ENCODE assay signal across 12 cellular contexts in genomic region chr22:46740910-46741785, GRCh38. TPM values are rescaled to one million over a fixed set of nuclear protein-coding genes. Genes with fewer than 3 reads are reported as not detected.
A peak's percentile ranks its signal among the peaks of the same experiment; 100 is the strongest.
DNase-seq lines count a peak whose midpoint lies in the region; ATAC-seq, FAIRE-seq and TF ChIP-seq lines count a peak whose summit lies in the region.
"Had no signal": no experiment of that assay in that cellular context is flagged by ENCODE, and none has a peak within 500 bp of the region (broad histone marks: within the 10 kb centered on the region; RNA-seq: fewer than 3 reads in every experiment).

No MANE protein-coding gene starts in this region.

- H3K36me3 Mint-ChIP-seq in CD4-positive, alpha-beta memory T cell = peaks cover 8 to 11% of the 10 kb centered on the region in 2 donors
- H3K36me3 Mint-ChIP-seq in dendritic cell treated with granulocyte-macrophage colony-stimulating factor and Interleukin-4, amounts not matched to agents 40 ng/mL and 50 ng/mL, for 4 days (ENCODE audit: low read depth) = peaks cover 45% of the 10 kb centered on the region
- H3K36me3 Mint-ChIP-seq in naive thymus-derived CD8-positive, alpha-beta T cell = peaks cover 0 to 2% (median 0%) of the 10 kb centered on the region in 3 donors
- H3K36me3 Mint-ChIP-seq: immature natural killer cell had no signal

- H3K9me3 ChIP-seq in BLaER1 (0 out of 2 replicates have a peak, but pooled peaks cover 9% of the 10 kb centered on the region), kidney (ENCODE audit: control insufficient read depth in 1 of 2, low read length in 2 of 2) (no peaks in the 10 kb centered on the region)
- H3K9me3 ChIP-seq in CD4-positive, alpha-beta memory T cell (ENCODE audit: control insufficient read depth in 1 of 2, low read length in 2 of 2) = no peaks in the 10 kb centered on the region

- 0 out of 2 replicates have a peak overlapping the region, but pooled peaks have one; percentile 98 for H3K4me2 ChIP-seq in BLaER1

- peaks cover 11 to 29% (median 18%) of the 10 kb centered on the region in 4 donors for H3K4me1 Mint-ChIP-seq in CD4-positive, alpha-beta memory T cell
- H3K4me1 Mint-ChIP-seq in dendritic cell treated with granulocyte-macrophage colony-stimulating factor and Interleukin-4, amounts not matched to agents 40 ng/mL and 50 ng/mL, for 4 days (ENCODE audit: low read depth) = peaks cover 46% of the 10 kb centered on the region
- peaks cover 14 to 25% (median 24%) of the 10 kb centered on the region in 4 donors for H3K4me1 Mint-ChIP-seq in naive thymus-derived CD8-positive, alpha-beta T cell

- ATAC-seq in naive thymus-derived CD8-positive, alpha-beta T cell = no peak
- no peak for ATAC-seq in HG02678 (IDR thresholded peaks at IDR 0.05; ENCODE audit: unreplicated experiment)

- intact Hi-C loops in CD4-positive, alpha-beta memory T cell (cut with micrococcal nuclease) = no loop called here
- intact Hi-C loops in dendritic cell treated with granulocyte-macrophage colony-stimulating factor and Interleukin-4, amounts not matched to agents 40 ng/mL and 50 ng/mL, for 4 days (cut with micrococcal nuclease) = no loop called here
- intact Hi-C loops in kidney (cut with DNase I) = no loop called here

- H3K9ac ChIP-seq in BLaER1 (no peak overlapping the region), kidney (ENCODE audit: low read length in 2 of 2) (no peak overlapping the region)

- no peaks in the 10 kb centered on the region for H3K9me3 Mint-ChIP-seq in CD4-positive, alpha-beta memory T cell
- peaks cover 9% of the 10 kb centered on the region for H3K9me3 Mint-ChIP-seq in dendritic cell treated with granulocyte-macrophage colony-stimulating factor and Interleukin-4, amounts not matched to agents 40 ng/mL and 50 ng/mL, for 4 days
- H3K9me3 Mint-ChIP-seq in naive thymus-derived CD8-positive, alpha-beta T cell = no peaks in the 10 kb centered on the region
- H3K9me3 Mint-ChIP-seq: immature natural killer cell had no signal

- no peaks in the 10 kb centered on the region for H3K27me3 Mint-ChIP-seq in CD4-positive, alpha-beta memory T cell
- H3K27me3 Mint-ChIP-seq in dendritic cell treated with granulocyte-macrophage colony-stimulating factor and Interleukin-4, amounts not matched to agents 40 ng/mL and 50 ng/mL, for 4 days = peaks cover 2% of the 10 kb centered on the region
- no peaks in the 10 kb centered on the region for H3K27me3 Mint-ChIP-seq in naive thymus-derived CD8-positive, alpha-beta T cell

- TF ChIP-seq CTCF in kidney (IDR thresholded peaks at IDR 0.05; ENCODE audit: borderline replicate concordance, extremely low read depth, insufficient read depth) = no peak

- H4K20me1 ChIP-seq in BLaER1 = peaks cover 12% of the 10 kb centered on the region

- H3K27ac ChIP-seq in BLaER1 = no peak overlapping the region; the same call in 1 of the 2 replicates
- no peak overlapping the region for H3K27ac ChIP-seq in CD4-positive, alpha-beta memory T cell (ENCODE audit: low read depth, low read length)
- H3K27ac ChIP-seq in kidney (ENCODE audit: low read depth in 2 of 2, low read length in 2 of 2) = no peak overlapping the region

- CTCF ChIA-PET in CD4-positive, alpha-beta memory T cell (lab: Charles Lee; ENCODE audit: partially characterized antibody) = interaction anchor here (1.5 to 5.5 kb wide), 3 partner anchors 18 to 62 kb away, joined by 4 to 69 read pairs (median 53); partner anchors contain the start of gene TBC1D22A

- H3K36me3 ChIP-seq in BLaER1 = no peaks in the 10 kb centered on the region
- H3K36me3 ChIP-seq in CD4-positive, alpha-beta memory T cell (ENCODE audit: insufficient read depth, low read length) = no peaks in the 10 kb centered on the region
- no peaks in the 10 kb centered on the region for H3K36me3 ChIP-seq in kidney (ENCODE audit: control insufficient read depth in 1 of 2, insufficient read depth in 2 of 2, low read length in 2 of 2)

- FAIRE-seq in kidney (lab: Jason Lieb, UNC) (no peak), GM19239 (lab: Jason Lieb, UNC) (no peak)

- no peaks in the 10 kb centered on the region for H3K27me3 ChIP-seq in BLaER1
- no peaks in the 10 kb centered on the region for H3K27me3 ChIP-seq in CD4-positive, alpha-beta memory T cell (ENCODE audit: insufficient read depth, low read length)

- H3K4me1 ChIP-seq in BLaER1 = peaks cover 37% of the 10 kb centered on the region
- peaks cover 18% of the 10 kb centered on the region for H3K4me1 ChIP-seq in CD4-positive, alpha-beta memory T cell (ENCODE audit: insufficient read depth, low read length)
- H3K4me1 ChIP-seq in kidney (ENCODE audit: control insufficient read depth in 1 of 2, insufficient read depth in 1 of 2, low read depth in 1 of 2, low read length in 2 of 2) = peaks cover 14 to 22% of the 10 kb centered on the region in 2 donors

- H3K4me3 ChIP-seq in BLaER1 = no peak overlapping the region
- H3K4me3 ChIP-seq in CD4-positive, alpha-beta memory T cell (ENCODE audit: low read length in 2 of 2) = no peak overlapping the region
- H3K4me3 ChIP-seq in kidney (ENCODE audit: low read length in 2 of 2) = no peak overlapping the region

- DNase-seq in CD4-positive, alpha-beta memory T cell = no peak
- DNase-seq in naive thymus-derived CD8-positive, alpha-beta T cell = no peak
- no peak for DNase-seq in cerebellum (ENCODE audit: low spot score)
- DNase-seq in kidney = no peak
- DNase-seq in GM19239 (ENCODE audit: insufficient read length, low spot score) = no peak
- DNase-seq: AML-193, cerebellar nuclear complex, immature natural killer cell, NCI-H1694 treated with DMSO at 0.1 percent for 48 hours had no signal

- POLR2A ChIA-PET in CD4-positive, alpha-beta memory T cell (lab: Charles Lee; ENCODE audit: partially characterized antibody) = interaction anchor here (3.2 to 5.7 kb wide), 3 partner anchors 8 to 50 kb away, joined by 16 to 58 read pairs (median 56); partner anchors contain the start of gene TBC1D22A
- POLR2A ChIA-PET in naive thymus-derived CD8-positive, alpha-beta T cell (lab: Charles Lee) = interaction anchor here (1.3 to 7.3 kb wide), 5 partner anchors 8 to 62 kb away, joined by 3 to 134 read pairs (median 33); partner anchors contain the start of gene TBC1D22A

- H3K27ac Mint-ChIP-seq in CD4-positive, alpha-beta memory T cell = peak overlapping the region in 5 of 7 donors; percentile 62 to 94 (median 70)
- H3K27ac Mint-ChIP-seq in dendritic cell treated with granulocyte-macrophage colony-stimulating factor and Interleukin-4, amounts not matched to agents 40 ng/mL and 50 ng/mL, for 4 days = peak overlapping the region; percentile 92
- peak overlapping the region in 6 of 10 donors; percentile 77 to 88 (median 80) for H3K27ac Mint-ChIP-seq in naive thymus-derived CD8-positive, alpha-beta T cell

- H3K4me3 Mint-ChIP-seq in CD4-positive, alpha-beta memory T cell = peak overlapping the region in 1 of 8 donors; percentile 35
- H3K4me3 Mint-ChIP-seq in dendritic cell treated with granulocyte-macrophage colony-stimulating factor and Interleukin-4, amounts not matched to agents 40 ng/mL and 50 ng/mL, for 4 days = peak overlapping the region; percentile 97
- peak overlapping the region in 2 of 10 donors; percentile 32 to 46 for H3K4me3 Mint-ChIP-seq in naive thymus-derived CD8-positive, alpha-beta T cell

RNA-seq across cellular contexts. Expression of gene CERK, which starts 3.1 kb away (rescaled TPM):
- total RNA-seq in CD4-positive, alpha-beta memory T cell = 100 to 1,000 TPM; 161 to 164 TPM
- 100 to 1,000 TPM in 1 of 2 donors, 10 to 100 TPM in 1; 91.2 to 111 TPM for polyA plus RNA-seq in CD4-positive, alpha-beta memory T cell
- total RNA-seq in naive thymus-derived CD8-positive, alpha-beta T cell = 100 to 1,000 TPM; 175 to 185 TPM
- 10 to 100 TPM; 39.4 to 61.2 (median 41.6) TPM for polyA plus RNA-seq in naive thymus-derived CD8-positive, alpha-beta T cell
- total RNA-seq in cerebellum = 49.4 TPM
- total RNA-seq in kidney = 28.2 TPM
- 21.6 TPM for polyA plus RNA-seq in kidney (ENCODE audit: insufficient read depth, low read depth, low replicate concordance)

RNA-seq across cellular contexts. Expression of gene TBC1D22A, which starts 21.3 kb away (rescaled TPM):
- 10 to 100 TPM; 49.0 to 49.2 TPM for total RNA-seq in CD4-positive, alpha-beta memory T cell
- polyA plus RNA-seq in CD4-positive, alpha-beta memory T cell = 10 to 100 TPM; 20.6 to 24.4 TPM
- total RNA-seq in naive thymus-derived CD8-positive, alpha-beta T cell = 10 to 100 TPM; 51.2 to 57.2 TPM
- polyA plus RNA-seq in naive thymus-derived CD8-positive, alpha-beta T cell = 10 to 100 TPM; 23.0 to 24.6 (median 23.3) TPM
- total RNA-seq in cerebellum (8.2 TPM), kidney (39.4 TPM)
- polyA plus RNA-seq in kidney (ENCODE audit: insufficient read depth, low read depth, low replicate concordance) = 24.6 TPM
